30 cellular contexts compared by ENCODE assay signal in the genomic region with DNA sequence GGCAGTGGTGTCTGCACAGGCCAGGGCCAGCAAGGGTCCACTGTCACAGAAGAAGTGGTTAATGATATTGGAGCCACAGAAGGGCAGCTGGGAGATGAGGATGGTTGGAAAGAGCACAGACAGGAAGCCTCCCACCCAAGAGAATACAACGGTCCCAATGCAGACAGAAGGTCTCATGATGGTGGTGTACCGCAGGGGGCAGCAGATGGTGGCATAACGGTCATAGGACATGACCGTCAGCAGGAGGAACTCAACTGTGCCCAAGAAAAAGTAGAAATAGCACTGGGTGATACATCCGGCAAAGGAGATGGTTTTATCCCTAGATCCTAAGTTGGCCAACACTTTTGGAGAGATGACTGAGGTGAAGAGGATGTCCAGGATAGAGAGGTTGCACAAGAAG. TPM values are rescaled to one million over a fixed set of nuclear protein-coding genes. Genes with fewer than 3 reads are reported as not detected.
"Had no signal": no experiment of that assay in that cellular context is flagged by ENCODE, and none has a peak within 500 bp of the region (broad histone marks: within the 10 kb centered on the region; RNA-seq: fewer than 3 reads in every experiment).

No MANE protein-coding gene starts in this region.

- H2AFZ ChIP-seq: neural progenitor cell, parathyroid adenoma had no signal

- DNase-seq: natural killer cell; occipital lobe; ovary; posterior cingulate gyrus; psoas muscle; right cardiac atrium; spleen; stimulated activated CD4-positive, alpha-beta T cell treated with anti-CD3 and anti-CD28 coated beads, Interleukin-12 subunit alpha, Interleukin-12 subunit beta, amount 100 ng/mL, for 4 hours; stimulated activated CD4-positive, alpha-beta T cell treated with anti-CD3 and anti-CD28 coated beads, Interleukin-1b, Interleukin-23, amount 100 ng/mL, for 48 hours; stimulated activated CD4-positive, alpha-beta T cell treated with anti-CD3 and anti-CD28 coated beads, Interleukin-4, amount 100 ng/mL, for 1 hour; stimulated activated CD4-positive, alpha-beta T cell treated with anti-CD3 and anti-CD28 coated beads, Interleukin-4, amount 100 ng/mL, for 4 hours; stimulated activated CD8-positive, alpha-beta memory T cell treated with anti-CD3 and anti-CD28 coated beads, Interleukin-4, amount 100 ng/mL, for 48 hours; stimulated activated naive CD4-positive, alpha-beta T cell; stimulated activated naive CD8-positive, alpha-beta T cell treated with anti-CD3 and anti-CD28 coated beads, Interleukin-15, amount 100 ng/mL, for 72 hours; stimulated activated naive CD8-positive, alpha-beta T cell treated with anti-CD3 and anti-CD28 coated beads, Interleukin-15, Interleukin-2, amounts not matched to agents 100 U/mL and 50 U/mL, for 24 hours; substantia nigra; testis; tibial artery; transverse colon; upper lobe of right lung; uterus had no signal

- H3K9me3 ChIP-seq: ovary, psoas muscle, suprapubic skin, testis, tibial artery, transverse colon, upper lobe of right lung, uterus had no signal

- H3K4me3 ChIP-seq: neural progenitor cell, ovary, psoas muscle, skin epidermis, smooth muscle cell, spleen, suprapubic skin, testis, tibial artery, transverse colon, upper lobe of right lung, uterus had no signal

- H3K4me2 ChIP-seq: neural progenitor cell, smooth muscle cell had no signal

- H3K9ac ChIP-seq: neural progenitor cell, parathyroid adenoma had no signal

- H3K27me3 ChIP-seq: neural progenitor cell, ovary, spleen, suprapubic skin, testis, tibial artery, transverse colon, upper lobe of right lung, uterus had no signal

- H3K79me2 ChIP-seq: parathyroid adenoma had no signal

- H3K27ac ChIP-seq: neural progenitor cell, ovary, parathyroid adenoma, psoas muscle, skin epidermis, spleen, suprapubic skin, testis, tibial artery, transverse colon, upper lobe of right lung, uterus had no signal

- H3K4me1 ChIP-seq: neural progenitor cell, parathyroid adenoma, psoas muscle, spleen, suprapubic skin, testis, tibial artery, transverse colon, upper lobe of right lung, uterus had no signal

- H3K36me3 ChIP-seq: neural progenitor cell, ovary, spleen, suprapubic skin, tibial artery, transverse colon, upper lobe of right lung, uterus had no signal

RNA-seq across cellular contexts. Expression of a gene that starts 9.9 kb away (rescaled TPM):
- total RNA-seq: natural killer cell, occipital lobe, osteoblast, progenitor cell of endocrine pancreas, psoas muscle, right cardiac atrium, sciatic nerve, smooth muscle cell, spleen, suprapubic skin, transverse colon, upper lobe of right lung, urinary bladder had no signal
